Comparison of ENCODE assay signal across 9 cellular contexts in the genomic region with DNA sequence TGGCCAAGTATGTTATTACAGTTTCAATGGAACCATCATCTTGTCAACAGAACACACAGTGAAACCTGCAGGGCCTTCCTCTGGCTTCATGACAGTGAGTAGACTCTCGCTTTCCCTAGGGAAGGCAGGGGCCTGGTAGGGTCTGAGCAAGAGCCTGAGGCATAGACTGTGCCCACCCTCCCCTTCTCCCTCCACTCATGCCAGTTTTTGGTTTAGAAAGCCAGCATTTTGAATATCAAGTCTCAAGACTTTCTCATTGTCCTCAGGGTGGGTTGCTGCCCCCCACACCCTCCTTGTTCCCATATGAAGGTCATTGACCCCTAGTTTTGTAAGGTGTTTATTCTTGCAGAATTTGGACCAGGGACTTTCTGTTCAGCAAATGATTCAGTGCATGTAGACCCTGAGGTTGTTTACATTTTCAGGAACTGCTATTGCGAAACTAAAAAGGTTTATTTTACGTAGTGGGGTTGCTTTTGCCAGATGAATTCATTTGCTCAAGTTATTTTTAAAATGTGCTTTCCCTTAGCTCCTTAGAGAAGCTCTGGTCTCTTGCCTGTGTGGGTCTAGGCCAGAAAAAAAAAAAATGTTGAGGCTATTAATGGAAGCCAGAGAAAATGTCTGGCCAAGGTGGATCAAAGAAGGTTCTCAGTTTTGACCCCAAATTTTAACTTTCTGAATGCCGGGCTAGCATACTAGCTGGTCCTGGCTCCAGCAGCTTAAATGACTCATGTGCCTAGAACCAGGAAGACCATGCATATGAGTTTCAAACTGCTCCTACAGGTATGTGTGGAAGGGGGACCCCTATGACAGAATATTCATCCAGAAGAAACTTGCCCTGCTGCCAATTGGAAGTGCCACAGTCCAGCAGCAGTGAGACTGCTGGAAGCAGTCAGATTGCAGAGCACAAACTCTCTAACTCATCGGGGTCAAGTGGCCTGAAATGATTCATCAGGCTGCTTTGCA. TPM values are rescaled to one million over a fixed set of nuclear protein-coding genes. Genes with fewer than 3 reads are reported as not detected.
A peak's percentile ranks its signal among the peaks of the same experiment; 100 is the strongest.
DNase-seq lines count a peak whose midpoint lies in the region; ATAC-seq lines count a peak whose summit lies in the region.
"Had no signal": no experiment of that assay in that cellular context is flagged by ENCODE, and none has a peak within 500 bp of the region (broad histone marks: within the 10 kb centered on the region; RNA-seq: fewer than 3 reads in every experiment).

No MANE protein-coding gene starts in this region.

- H3K4me3 Mint-ChIP-seq in activated naive CD8-positive, alpha-beta T cell treated with anti-CD3 and anti-CD28 coated beads, Interleukin-2, amount 50 U/mL, for 24 hours = no peak overlapping the region

- no peak overlapping the region for H3K27ac Mint-ChIP-seq in activated naive CD8-positive, alpha-beta T cell treated with anti-CD3 and anti-CD28 coated beads, Interleukin-2, amount 50 U/mL, for 24 hours

- H3K27me3 Mint-ChIP-seq in activated naive CD8-positive, alpha-beta T cell treated with anti-CD3 and anti-CD28 coated beads, Interleukin-2, amount 50 U/mL, for 24 hours = no peaks in the 10 kb centered on the region

- no peaks in the 10 kb centered on the region for H3K36me3 Mint-ChIP-seq in activated naive CD8-positive, alpha-beta T cell treated with anti-CD3 and anti-CD28 coated beads, Interleukin-2, amount 50 U/mL, for 24 hours (ENCODE audit: low read depth)

- DNase-seq in EH (ENCODE audit: low read depth) = peak; percentile 58
- DNase-seq in caudate nucleus (lab: John Stamatoyannopoulos, UW) = peak in 1 of 61 donors; percentile 19
- DNase-seq in myocyte (ENCODE audit: low read depth) = peak; percentile 5
- DNase-seq in stimulated activated CD4-positive, alpha-beta T cell treated with anti-CD3 and anti-CD28 coated beads, Interleukin-2, amount 100 ng/mL, for 24 hours = no peak
- no peak for DNase-seq in GM19240 (ENCODE audit: insufficient read length, low spot score)
- no peak for DNase-seq in activated naive CD8-positive, alpha-beta T cell treated with anti-CD3 and anti-CD28 coated beads, Interleukin-2, amount 50 U/mL, for 24 hours
- no peak for DNase-seq in NCI-H1694 treated with DMSO at 0.1 percent for 48 hours (lab: John Stamatoyannopoulos, UW)

- H3K4me1 Mint-ChIP-seq in activated naive CD8-positive, alpha-beta T cell treated with anti-CD3 and anti-CD28 coated beads, Interleukin-2, amount 50 U/mL, for 24 hours = no peaks in the 10 kb centered on the region

- peak overlapping the region; percentile 84 for H3K27ac ChIP-seq in caudate nucleus (ENCODE audit: low read depth, low read length)

- peak; percentile 30 for ATAC-seq in HG02970 (IDR thresholded peaks at IDR 0.05; ENCODE audit: low FRiP score, unreplicated experiment)
- no peak for ATAC-seq in activated naive CD8-positive, alpha-beta T cell treated with anti-CD3 and anti-CD28 coated beads, Interleukin-2, amount 50 U/mL, for 24 hours
- ATAC-seq: Panc1 had no signal

- H3K9me3 Mint-ChIP-seq in activated naive CD8-positive, alpha-beta T cell treated with anti-CD3 and anti-CD28 coated beads, Interleukin-2, amount 50 U/mL, for 24 hours = no peaks in the 10 kb centered on the region

RNA-seq across cellular contexts. Expression of a gene that starts 10.1 kb away (rescaled TPM):
- total RNA-seq in myocyte = not detected in 2 replicates
- 0.01 TPM for polyA plus RNA-seq in myocyte (2012)

RNA-seq across cellular contexts. Expression of a gene that starts 15.7 kb away (rescaled TPM):
- not detected in 2 replicates for total RNA-seq in myocyte
- polyA plus RNA-seq in myocyte (2012) = not detected

RNA-seq across cellular contexts. Expression of a gene that starts 33.5 kb away (rescaled TPM):
- total RNA-seq in myocyte = 8.1 and 10.7 TPM in 2 replicates
- polyA plus RNA-seq in myocyte (2012) = 2.5 TPM

Comparison
In these comparisons a context has a peak if more than half of its experiments do, and no peak if none do; other contexts are left out.
1. DNase-seq: peak in EH (single experiment) and myocyte (single experiment); none in stimulated activated CD4-positive, alpha-beta T cell treated with anti-CD3 and anti-CD28 coated beads, Interleukin-2, amount 100 ng/mL, for 24 hours (0 of 2), GM19240 (single experiment), activated naive CD8-positive, alpha-beta T cell treated with anti-CD3 and anti-CD28 coated beads, Interleukin-2, amount 50 U/mL, for 24 hours (single experiment) and NCI-H1694 treated with DMSO at 0.1 percent for 48 hours (single experiment).